In genomic region chr19:6828698-6829633, GRCh38 we compare ENCODE assay signal across 9 cellular contexts. TPM values are rescaled to one million over a fixed set of nuclear protein-coding genes. Genes with fewer than 3 reads are reported as not detected.
DNase-seq lines count a peak whose midpoint lies in the region; ATAC-seq and TF ChIP-seq lines count a peak whose summit lies in the region.
"Had no signal": no experiment of that assay in that cellular context is flagged by ENCODE, and none has a peak within 500 bp of the region (broad histone marks: within the 10 kb centered on the region; RNA-seq: fewer than 3 reads in every experiment).

No MANE protein-coding gene starts in this region.

- no peaks in the 10 kb centered on the region for H3K27me3 ChIP-seq in breast epithelium
- no peaks in the 10 kb centered on the region for H3K27me3 ChIP-seq in upper lobe of right lung

- H3K4me1 Mint-ChIP-seq in MCF 10A (ENCODE audit: insufficient read depth, unreplicated experiment) = peaks cover 11% of the 10 kb centered on the region
- H3K4me1 Mint-ChIP-seq in T-helper 17 cell = peaks cover 16% of the 10 kb centered on the region
- no peaks in the 10 kb centered on the region for H3K4me1 Mint-ChIP-seq in osteocyte (ENCODE audit: unreplicated experiment)

- H3K27ac Mint-ChIP-seq in MCF 10A (ENCODE audit: low read depth, unreplicated experiment) (no peak overlapping the region), T-helper 17 cell (peak overlapping the region; percentile 74), osteocyte (ENCODE audit: unreplicated experiment) (no peak overlapping the region)

- H3K4me3 ChIP-seq in breast epithelium (no peak overlapping the region), iPS-11a (ENCODE audit: low read depth, low read length) (peak overlapping the region; percentile 14), upper lobe of right lung (no peak overlapping the region)

- H3K27ac ChIP-seq in breast epithelium = no peak overlapping the region
- no peak overlapping the region for H3K27ac ChIP-seq in upper lobe of right lung

- no peak for TF ChIP-seq POLR2A in breast epithelium (IDR thresholded peaks at IDR 0.05)
- no peak for TF ChIP-seq POLR2A in GM18505 (IDR thresholded peaks at IDR 0.05; ENCODE audit: borderline replicate concordance, extremely low read depth, insufficient read depth, insufficient read length)

- no peaks in the 10 kb centered on the region for H3K36me3 ChIP-seq in breast epithelium
- H3K36me3 ChIP-seq in upper lobe of right lung = no peaks in the 10 kb centered on the region

- H3K4me3 Mint-ChIP-seq in MCF 10A (ENCODE audit: unreplicated experiment) (no peak overlapping the region), T-helper 17 cell (no peak overlapping the region), osteocyte (ENCODE audit: unreplicated experiment) (no peak overlapping the region)

- DNase-seq in MCF 10A (ENCODE audit: unreplicated experiment) (peak; percentile 60), breast epithelium (ENCODE audit: low spot score in 2 of 2) (no peak), T-helper 17 cell (peak in 1 of 3 donors; percentile 12), upper lobe of right lung (no peak), osteocyte (ENCODE audit: extremely low spot score, unreplicated experiment) (no peak)

- no peaks in the 10 kb centered on the region for H3K9me3 ChIP-seq in breast epithelium
- H3K9me3 ChIP-seq in T-helper 17 cell (ENCODE audit: control insufficient read depth, low read length, poor library complexity, severe bottlenecking) = no peaks in the 10 kb centered on the region
- H3K9me3 ChIP-seq in upper lobe of right lung = no peaks in the 10 kb centered on the region

- CTCF ChIA-PET in MCF 10A (lab: Yijun Ruan, JAX) = no interaction called here

- no peaks in the 10 kb centered on the region for H3K4me1 ChIP-seq in breast epithelium
- H3K4me1 ChIP-seq in upper lobe of right lung = no peaks in the 10 kb centered on the region

- no peaks in the 10 kb centered on the region for H3K9me3 Mint-ChIP-seq in MCF 10A (ENCODE audit: unreplicated experiment)
- peaks cover 4% of the 10 kb centered on the region for H3K9me3 Mint-ChIP-seq in osteocyte (ENCODE audit: unreplicated experiment)

- BruUV-seq in MCF 10A (replicated peaks; lab: Mats Ljungman, UMichigan) = no TSS peak

- intact Hi-C loops in MCF 10A (cut with micrococcal nuclease) (no loop called here), breast epithelium (cut with DNase I; ENCODE audit: low total_unique reads) (no loop called here), upper lobe of right lung (cut with DNase I) (no loop called here)

- TF ChIP-seq CTCF in MCF 10A (IDR thresholded peaks at IDR 0.05; ENCODE audit: unreplicated experiment) (no peak), breast epithelium (IDR thresholded peaks at IDR 0.05) (no peak), upper lobe of right lung (IDR thresholded peaks at IDR 0.05) (no peak), osteocyte (IDR thresholded peaks at IDR 0.05) (no peak)

- peaks cover 32% of the 10 kb centered on the region for H3K27me3 Mint-ChIP-seq in MCF 10A (ENCODE audit: insufficient read depth, unreplicated experiment)
- H3K27me3 Mint-ChIP-seq in T-helper 17 cell = no peaks in the 10 kb centered on the region
- H3K27me3 Mint-ChIP-seq in osteocyte (ENCODE audit: unreplicated experiment) = no peaks in the 10 kb centered on the region

- POLR2A ChIA-PET in MCF 10A (lab: Yijun Ruan, JAX) = no interaction called here

- ATAC-seq in T-helper 17 cell (peak; percentile 86), upper lobe of right lung (peak; percentile 58), GM18867 (IDR thresholded peaks at IDR 0.05; ENCODE audit: unreplicated experiment) (no peak), GM18505 (IDR thresholded peaks at IDR 0.05; ENCODE audit: unreplicated experiment) (no peak)

- H3K36me3 Mint-ChIP-seq in MCF 10A (ENCODE audit: insufficient read depth, unreplicated experiment) = no peaks in the 10 kb centered on the region
- H3K36me3 Mint-ChIP-seq in T-helper 17 cell (ENCODE audit: low read depth) = peaks cover 20% of the 10 kb centered on the region
- no peaks in the 10 kb centered on the region for H3K36me3 Mint-ChIP-seq in osteocyte (ENCODE audit: unreplicated experiment)

RNA-seq across cellular contexts. Expression of gene VAV1, which starts 56.5 kb away (rescaled TPM):
- total RNA-seq in MCF 10A (2022) = not detected in 2 replicates
- total RNA-seq in breast epithelium = 10 to 100 TPM in 1 of 3 donors, 1 to 10 TPM in 2; 6.6 to 10.2 (median 8.5) TPM
- 10 to 100 TPM; 83.0 to 92.0 TPM for total RNA-seq in T-helper 17 cell
- 31.6 TPM for total RNA-seq in upper lobe of right lung
- total RNA-seq in osteocyte = not detected in 2 replicates
- total RNA-seq: fibroblast of villous mesenchyme had no signal

RNA-seq across cellular contexts. Expression of gene ADGRE1, which starts 58.4 kb away (rescaled TPM):
- not detected in 2 replicates for total RNA-seq in MCF 10A (2022)
- total RNA-seq in breast epithelium = under 1 TPM in 2 of 3 donors, not detected in 1; 0.33 to 0.44 TPM
- total RNA-seq in T-helper 17 cell = 1 to 10 TPM; 3.6 to 6.6 TPM
- 1.8 TPM for total RNA-seq in upper lobe of right lung
- not detected in 2 replicates for total RNA-seq in osteocyte
- total RNA-seq: fibroblast of villous mesenchyme had no signal

Comparison
In these comparisons a context has a peak if more than half of its experiments do, and no peak if none do; other contexts are left out.
1. ATAC-seq: peak in T-helper 17 cell (single experiment) and upper lobe of right lung (single experiment); none in GM18867 (single experiment) and GM18505 (single experiment).